Comparison of ENCODE assay signal across 9 cellular contexts in the genomic region with DNA sequence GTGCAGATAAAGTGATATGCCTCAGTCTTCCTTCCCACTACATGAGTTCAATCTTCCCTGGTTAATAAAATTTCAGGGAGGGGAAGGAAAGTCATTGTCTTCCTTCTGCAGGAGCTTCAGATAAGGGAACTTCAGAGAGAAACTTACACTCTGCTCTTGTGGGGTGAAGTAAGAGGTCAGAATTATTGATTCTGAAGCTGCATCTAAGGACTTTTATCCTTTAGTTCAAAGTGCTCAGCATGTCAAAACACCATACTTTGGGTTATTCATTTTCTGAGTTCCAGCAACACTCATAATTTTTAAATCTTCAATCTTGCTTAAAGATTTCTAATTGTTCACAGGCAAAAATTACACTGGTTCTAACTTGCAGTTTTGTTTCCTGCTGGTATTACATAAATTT. TPM values are rescaled to one million over a fixed set of nuclear protein-coding genes. Genes with fewer than 3 reads are reported as not detected.
"Had no signal": no experiment of that assay in that cellular context is flagged by ENCODE, and none has a peak within 500 bp of the region (broad histone marks: within the 10 kb centered on the region; RNA-seq: fewer than 3 reads in every experiment).

No MANE protein-coding gene starts in this region.

RNA-seq across cellular contexts. Expression of a gene that starts 33.0 kb away (rescaled TPM):
- total RNA-seq: hepatocyte, left ventricle myocardium inferior, left ventricle myocardium superior, lung microvascular endothelial cell, mesothelial cell of epicardium, mononuclear cell, myocyte had no signal
- polyA plus RNA-seq: hepatocyte, immature natural killer cell, mammary epithelial cell had no signal
